In genomic region chr5:55594636-55595035, GRCh38 we compare ENCODE assay signal across 23 cellular contexts.
"Had no signal": no experiment of that assay in that cellular context is flagged by ENCODE, and none has a peak within 500 bp of the region (broad histone marks: within the 10 kb centered on the region; RNA-seq: fewer than 3 reads in every experiment).

No MANE protein-coding gene starts in this region.

- H3K9me3 ChIP-seq: breast epithelium, gastrocnemius medialis, lower lobe of right lung, mucosa of descending colon, thoracic aorta, upper lobe of right lung had no signal

- DNase-seq: activated B cell treated with CpG ODN at 0.5 μM for 24 hours; activated CD4-positive, alpha-beta T cell treated with anti-CD3 and anti-CD28 coated beads for 36 hours; activated CD4-positive, alpha-beta T cell treated with anti-CD3 and anti-CD28 coated beads, Interleukin-2, amount 50 U/mL, for 4 hours; activated effector memory CD4-positive, alpha-beta T cell treated with anti-CD3 and anti-CD28 coated beads, Interleukin-2, amount 50 U/mL, for 16 hours; activated naive CD4-positive, alpha-beta T cell treated with anti-CD3 and anti-CD28 coated beads, Interleukin-2, amount 10 ng/mL, durations not matched to agents 7 days and 5 days; activated T-cell treated with anti-CD3 and anti-CD28 coated beads, Interleukin-2, amount 50 U/mL, for 72 hours; cerebellar nuclear complex; cortex of kidney; effector CD8-positive, alpha-beta T cell; gastrocnemius medialis; left colon; lower lobe of right lung; mesendoderm; mucosa of descending colon; nucleus accumbens; small intestine; stimulated activated CD4-positive, alpha-beta T cell treated with anti-CD3 and anti-CD28 coated beads, Interleukin-15, amount 100 ng/mL, for 24 hours; T-helper 17 cell; upper lobe of right lung had no signal

- H3K27me3 ChIP-seq: breast epithelium, gastrocnemius medialis, upper lobe of right lung had no signal

- H3K36me3 ChIP-seq: breast epithelium, gastrocnemius medialis, lower lobe of right lung, thoracic aorta, upper lobe of right lung had no signal

- H3K4me3 ChIP-seq: breast epithelium, gastrocnemius medialis, lower lobe of right lung, mucosa of descending colon, thoracic aorta, upper lobe of right lung had no signal

- H3K27ac ChIP-seq: gastrocnemius medialis, lower lobe of right lung, thoracic aorta, upper lobe of right lung had no signal

- ATAC-seq: activated CD4-positive, alpha-beta T cell treated with anti-CD3 and anti-CD28 coated beads for 36 hours; activated T-cell treated with anti-CD3 and anti-CD28 coated beads, Interleukin-2, amount 50 U/mL, for 72 hours; gastrocnemius medialis; left colon; lower lobe of right lung; mucosa of descending colon; sciatic nerve; stimulated activated memory B cell treated with anti-CD40 and anti-IgM and Interleukin-4, amounts not matched to agents 10 μg/mL and 1 μg/mL and 100 μg/mL, for 72 hours; T-helper 17 cell; upper lobe of right lung had no signal
